12 cellular contexts compared by ENCODE assay signal in genomic region chr1:21339402-21340229, GRCh38. TPM values are rescaled to one million over a fixed set of nuclear protein-coding genes. Genes with fewer than 3 reads are reported as not detected.
DNase-seq lines count a peak whose midpoint lies in the region; ATAC-seq and TF ChIP-seq lines count a peak whose summit lies in the region.
"Had no signal": no experiment of that assay in that cellular context is flagged by ENCODE, and none has a peak within 500 bp of the region (broad histone marks: within the 10 kb centered on the region; RNA-seq: fewer than 3 reads in every experiment).

No MANE protein-coding gene starts in this region.

- H4K8ac ChIP-seq in IMR-90 (ENCODE audit: low read depth in 2 of 2, low read length in 2 of 2) = peak overlapping the region; percentile 18 to 55; a peak in 3 of 4 replicates

- peaks cover 2% of the 10 kb centered on the region for H3K27me3 Mint-ChIP-seq in neural progenitor cell (ENCODE audit: insufficient read depth, low read depth)
- H3K27me3 Mint-ChIP-seq: activated CD4-positive, alpha-beta memory T cell treated with anti-CD3 and anti-CD28 coated beads for 36 hours had no signal

- H3K4ac ChIP-seq in IMR-90 (ENCODE audit: low read depth, low read length) = peak overlapping the region; percentile 83

- H3K4me3 ChIP-seq in IMR-90 (ENCODE audit: insufficient read depth, low read depth, low read length) = no peak overlapping the region
- H3K4me3 ChIP-seq in adipocyte (ENCODE audit: low read length) = no peak overlapping the region
- no peak overlapping the region for H3K4me3 ChIP-seq in lung
- H3K4me3 ChIP-seq in stomach = peak overlapping the region in 1 of 4 donors; percentile 17
- no peak overlapping the region for H3K4me3 ChIP-seq in OCI-LY7 (ENCODE audit: low read depth, low read length, poor library complexity, severe bottlenecking)
- H3K4me3 ChIP-seq in neural progenitor cell = no peak overlapping the region

- no peak for TF ChIP-seq EP300 in stomach (IDR thresholded peaks at IDR 0.05)

- H3K27me3 ChIP-seq in IMR-90 (ENCODE audit: control insufficient read depth, insufficient read depth, low read length) (no peaks in the 10 kb centered on the region), adipocyte (replicated peaks; ENCODE audit: control insufficient read depth, insufficient read depth, low read length) (no peaks in the 10 kb centered on the region), lung (ENCODE audit: control insufficient read depth, insufficient read depth) (no peaks in the 10 kb centered on the region), stomach (no peaks in the 10 kb centered on the region), neural progenitor cell (peaks cover 26% of the 10 kb centered on the region)

- H4K91ac ChIP-seq in IMR-90 (ENCODE audit: insufficient read depth, low read depth, low read length) = peak overlapping the region; percentile 81

- no peak overlapping the region; the same call in 1 of the 2 replicates for H3K4me2 ChIP-seq in IMR-90 (ENCODE audit: low read depth, low read length)
- no peak overlapping the region for H3K4me2 ChIP-seq in OCI-LY7 (ENCODE audit: low read length)
- no peak overlapping the region for H3K4me2 ChIP-seq in neural progenitor cell

- peak overlapping the region; percentile 47 for H2BK20ac ChIP-seq in IMR-90 (ENCODE audit: low read depth, low read length)

- dilution Hi-C loops in IMR-90 (cut with HindIII; ENCODE audit: low sequenced_read_pairs, unreplicated experiment) = no loop called here

- H3K4me1 ChIP-seq in IMR-90 (ENCODE audit: control insufficient read depth, insufficient read depth, low read length) = peaks cover 73% of the 10 kb centered on the region
- H3K4me1 ChIP-seq in adipocyte (ENCODE audit: control insufficient read depth, insufficient read depth, low read length) = peaks cover 90% of the 10 kb centered on the region
- peaks cover 14 to 40% of the 10 kb centered on the region in 2 donors for H3K4me1 ChIP-seq in lung (ENCODE audit: control insufficient read depth in 2 of 2, insufficient read depth in 2 of 2, low read length in 2 of 2)
- peaks cover 93 to 100% (median 100%) of the 10 kb centered on the region in 4 donors for H3K4me1 ChIP-seq in stomach
- peaks cover 54% of the 10 kb centered on the region for H3K4me1 ChIP-seq in OCI-LY7 (ENCODE audit: insufficient read depth, low read length, poor library complexity, severe bottlenecking)
- peaks cover 6% of the 10 kb centered on the region for H3K4me1 ChIP-seq in neural progenitor cell

- H3K9me3 ChIP-seq in IMR-90 (ENCODE audit: control insufficient read depth, insufficient read depth, low read length) (no peaks in the 10 kb centered on the region), adipocyte (ENCODE audit: control insufficient read depth, low read length) (no peaks in the 10 kb centered on the region), lung (ENCODE audit: control insufficient read depth in 2 of 2, insufficient read depth in 1 of 2, low read length in 1 of 2) (no peaks in the 10 kb centered on the region), stomach (no peaks in the 10 kb centered on the region), OCI-LY7 (ENCODE audit: low read length) (no peaks in the 10 kb centered on the region), neural progenitor cell (ENCODE audit: low read depth) (no peaks in the 10 kb centered on the region)

- WGBS in IMR-90 (ENCODE audit: extremely low coverage in 2 of 2, insufficient read length in 1 of 2), 2 experiments = 87% methylated on average over 3 of the region's 9 CpGs; no CpG with 5 or more reads in 1 of the 2 experiments
- WGBS in lung, 2 donors = 77 to 84% methylated on average over 9 of the region's 9 CpGs
- 54 to 70% (median 65%) methylated on average over 9 of the region's 9 CpGs for WGBS in stomach, 5 donors

- H3K79me2 ChIP-seq in OCI-LY7 (ENCODE audit: insufficient read depth, low read depth, low read length) = no peaks in the 10 kb centered on the region; the same call in 1 of the 2 replicates
- peaks cover 8% of the 10 kb centered on the region for H3K79me2 ChIP-seq in neural progenitor cell (ENCODE audit: low read depth)

- H2BK5ac ChIP-seq in IMR-90 (ENCODE audit: low read depth, low read length, poor library complexity, severe bottlenecking) = peak overlapping the region; percentile 76

- peak overlapping the region; percentile 91 for H2AK9ac ChIP-seq in IMR-90 (replicated peaks; ENCODE audit: low read depth, low read length, poor library complexity)

- peak overlapping the region; percentile 61 for H3K14ac ChIP-seq in IMR-90 (replicated peaks; ENCODE audit: low read depth, low read length)

- H3K23ac ChIP-seq in IMR-90 (ENCODE audit: low read depth, low read length) = peak overlapping the region; percentile 41; the same call in 1 of the 2 replicates

- H3K9me2 ChIP-seq in OCI-LY7 (ENCODE audit: insufficient read depth, low read length) = no peaks in the 10 kb centered on the region

- CTCF ChIA-PET in IMR-90 (lab: Yijun Ruan, JAX) = interaction anchor here (1.2 to 1.5 kb wide), 2 partner anchors 29 to 69 kb away, joined by 3 to 4 read pairs; no protein-coding TSS in a partner anchor
- CTCF ChIA-PET in OCI-LY7 (lab: Charles Lee; ENCODE audit: unreplicated experiment) = no interaction called here

- POLR2A ChIA-PET in IMR-90 (lab: Charles Lee; ENCODE audit: unreplicated experiment) (no interaction called here), OCI-LY7 (lab: Charles Lee) (no interaction called here)

- peak overlapping the region; percentile 82; the same call in 2 of the 3 replicates for H2BK15ac ChIP-seq in IMR-90 (ENCODE audit: low read depth, low read length)

- H2AFZ ChIP-seq in IMR-90 (replicated peaks; ENCODE audit: low read length, poor library complexity) (no peak overlapping the region), OCI-LY7 (ENCODE audit: low read length) (no peak overlapping the region), neural progenitor cell (replicated peaks) (no peak overlapping the region)

- H3K36me3 Mint-ChIP-seq in neural progenitor cell = no peaks in the 10 kb centered on the region
- H3K36me3 Mint-ChIP-seq: mesothelial cell of epicardium had no signal

- peak overlapping the region; percentile 34 for H2BK120ac ChIP-seq in IMR-90 (ENCODE audit: low read depth, low read length)

- H3K27ac ChIP-seq in IMR-90 (ENCODE audit: insufficient read depth, low read length) (peak overlapping the region; percentile 63; the same call in 1 of the 2 replicates), lung (ENCODE audit: low read depth in 1 of 2, low read length in 1 of 2) (peak overlapping the region; percentile 59 to 66), stomach (peak overlapping the region; percentile 81 to 94 (median 89)), OCI-LY7 (ENCODE audit: low read depth, low read length, poor library complexity, severe bottlenecking) (no peak overlapping the region), neural progenitor cell (no peak overlapping the region)

- H3K56ac ChIP-seq in IMR-90 (ENCODE audit: extremely low read depth, insufficient read depth, low read length) = no peak overlapping the region

- H3K9me3 Mint-ChIP-seq in neural progenitor cell = no peaks in the 10 kb centered on the region
- H3K9me3 Mint-ChIP-seq: activated CD4-positive, alpha-beta memory T cell treated with anti-CD3 and anti-CD28 coated beads for 36 hours; mesothelial cell of epicardium had no signal

- DNase-seq in IMR-90 = no peak
- DNase-seq in adipocyte (ENCODE audit: low read depth) = no peak
- no peak for DNase-seq in lung (ENCODE audit: low spot score)
- no peak for DNase-seq in stomach
- DNase-seq in NCI-H1048 (lab: John Stamatoyannopoulos, UW) = no peak
- DNase-seq in OCI-LY7 (ENCODE audit: low spot score) = no peak
- no peak for DNase-seq in neural progenitor cell (ENCODE audit: low spot score)
- DNase-seq: activated CD4-positive, alpha-beta memory T cell treated with anti-CD3 and anti-CD28 coated beads for 36 hours; SIG-M5; stimulated activated CD4-positive, alpha-beta T cell treated with anti-CD3 and anti-CD28 coated beads, Interleukin-2, amount 100 ng/mL, for 48 hours had no signal

- peak overlapping the region; percentile 65 for H3K18ac ChIP-seq in IMR-90 (ENCODE audit: low read depth, low read length)

- peak overlapping the region; percentile 92 for H2AK5ac ChIP-seq in IMR-90 (ENCODE audit: low read depth, low read length)

- peaks cover 36% of the 10 kb centered on the region for H3K9me1 ChIP-seq in IMR-90 (ENCODE audit: insufficient read depth, low read length)

- no TSS peak for BruUV-seq in IMR-90 (replicated peaks; lab: Mats Ljungman, UMichigan)
- no TSS peak for BruUV-seq in OCI-LY7 (replicated peaks; lab: Mats Ljungman, UMichigan)

- intact Hi-C loops in IMR-90 (cut with micrococcal nuclease) = loop anchor here (5.0 kb wide), 1 partner anchor 642 kb away; no protein-coding TSS in a partner anchor
- intact Hi-C loops in stomach (cut with DNase I; ENCODE audit: low total_unique reads) = no loop called here
- intact Hi-C loops in OCI-LY7 (cut with micrococcal nuclease; ENCODE audit: unreplicated experiment) = no loop called here

- no peak overlapping the region for H3K27ac Mint-ChIP-seq in neural progenitor cell
- H3K27ac Mint-ChIP-seq: mesothelial cell of epicardium had no signal

- H3K36me3 ChIP-seq in IMR-90 (ENCODE audit: control insufficient read depth, insufficient read depth, low read length) = peaks cover 5% of the 10 kb centered on the region; the same call in 1 of the 2 replicates
- H3K36me3 ChIP-seq in adipocyte (ENCODE audit: control insufficient read depth, insufficient read depth, low read length, severe bottlenecking) = no peaks in the 10 kb centered on the region
- H3K36me3 ChIP-seq in lung (ENCODE audit: control insufficient read depth in 2 of 2, insufficient read depth in 2 of 2, low read length in 2 of 2) = no peaks in the 10 kb centered on the region
- H3K36me3 ChIP-seq in stomach = no peaks in the 10 kb centered on the region
- H3K36me3 ChIP-seq in OCI-LY7 (ENCODE audit: insufficient read depth, low read length) = no peaks in the 10 kb centered on the region
- H3K36me3 ChIP-seq in neural progenitor cell = no peaks in the 10 kb centered on the region

- H3F3A ChIP-seq in neural progenitor cell (ENCODE audit: low read depth) = no peaks in the 10 kb centered on the region

- H4K20me1 ChIP-seq in IMR-90 (ENCODE audit: insufficient read depth, low read length) = peaks cover 55% of the 10 kb centered on the region
- 0 out of 2 replicates have a peak, but pooled peaks cover 5% of the 10 kb centered on the region for H4K20me1 ChIP-seq in OCI-LY7 (ENCODE audit: insufficient read depth, low read length)
- H4K20me1 ChIP-seq in neural progenitor cell (ENCODE audit: low read depth) = peaks cover 55% of the 10 kb centered on the region

- TF ChIP-seq CTCF in IMR-90 (conservative IDR thresholded peaks at IDR 0.05; ENCODE audit: low read depth, low read length) (no peak), lung (IDR thresholded peaks at IDR 0.05; ENCODE audit: control extremely low read depth, extremely low read depth) (no peak), stomach (IDR thresholded peaks at IDR 0.05) (no peak), OCI-LY7 (conservative IDR thresholded peaks at IDR 0.05; ENCODE audit: low read length) (no peak), neural progenitor cell (IDR thresholded peaks at IDR 0.05) (no peak)

- in situ Hi-C loops in IMR-90 (cut with MboI; ENCODE audit: low sequenced_read_pairs) = loop anchor here (5.0 kb wide), 1 partner anchor 82 kb away; no protein-coding TSS in a partner anchor

- peak overlapping the region; percentile 1; the same call in 1 of the 2 replicates for H3K9ac ChIP-seq in IMR-90 (ENCODE audit: low read depth, low read length)
- H3K9ac ChIP-seq in adipocyte (ENCODE audit: low read length) = peak overlapping the region; percentile 26
- no peak overlapping the region for H3K9ac ChIP-seq in neural progenitor cell

- ATAC-seq in IMR-90 (ENCODE audit: low read depth) (no peak), lung (ENCODE audit: insufficient read depth, low FRiP score) (no peak), GM18909 (IDR thresholded peaks at IDR 0.05; ENCODE audit: poor library complexity, unreplicated experiment) (no peak)

- H3K4me1 Mint-ChIP-seq in neural progenitor cell = peaks cover 68% of the 10 kb centered on the region

- TF ChIP-seq RAD21 in IMR-90 (IDR thresholded peaks at IDR 0.05; ENCODE audit: low read length) = no peak

- TF ChIP-seq POLR2A in IMR-90 (IDR thresholded peaks at IDR 0.05; ENCODE audit: low read depth, low read length) = no peak
- no peak for TF ChIP-seq POLR2A in stomach (IDR thresholded peaks at IDR 0.05)

- peaks cover 42 to 95% of the 10 kb centered on the region in 2 experiments; a peak in 3 of 4 replicates for H3K79me1 ChIP-seq in IMR-90 (ENCODE audit: low read depth in 1 of 2, low read length in 2 of 2)

- peak overlapping the region; percentile 73 for H4K5ac ChIP-seq in IMR-90 (ENCODE audit: low read depth, low read length)

- no peak overlapping the region for H3K4me3 Mint-ChIP-seq in neural progenitor cell
- H3K4me3 Mint-ChIP-seq: activated CD4-positive, alpha-beta memory T cell treated with anti-CD3 and anti-CD28 coated beads for 36 hours; mesothelial cell of epicardium had no signal

RNA-seq across cellular contexts. Expression of gene ECE1, which starts 49.4 kb away (rescaled TPM):
- 60.0 and 61.8 TPM in 2 replicates for total RNA-seq in IMR-90 (2012; rRNA removed)
- polyA plus RNA-seq in IMR-90 (2012; rRNA removed) = 124 and 133 TPM in 2 replicates
- polyA plus RNA-seq in IMR-90 (2012; cell fraction: cytosol; rRNA removed) = 90.4 and 122 TPM in 2 replicates
- 71.7 and 82.4 TPM in 2 replicates for polyA plus RNA-seq in IMR-90 (2012; cell fraction: nucleus; rRNA removed; ENCODE audit: low replicate concordance)
- total RNA-seq in lung = 100 to 1,000 TPM; 105 to 129 TPM
- polyA plus RNA-seq in lung = 100 to 1,000 TPM in 1 of 2 donors, 10 to 100 TPM in 1; 55.7 to 104 TPM
- total RNA-seq in stomach = 100 to 1,000 TPM in 2 of 5 donors, 10 to 100 TPM in 3; 40.2 to 574 (median 71.4) TPM
- polyA plus RNA-seq in stomach = 10 to 100 TPM; 17.6 to 30.9 (median 25.4) TPM
- 13.5 and 20.0 TPM in 2 replicates for total RNA-seq in OCI-LY7 (2014; rRNA removed; shearing (Covaris generic))
- 25.3 and 32.8 TPM in 2 replicates for total RNA-seq in OCI-LY7 (2022)
- total RNA-seq in neural progenitor cell (ENCODE audit: low replicate concordance) = 12.5 and 15.2 TPM in 2 replicates

Comparison
In these comparisons a context has a peak if more than half of its experiments do, and no peak if none do; other contexts are left out.
1. H3K27ac ChIP-seq: peak in IMR-90 (single experiment), lung (2 of 2) and stomach (5 of 5); none in OCI-LY7 (single experiment) and neural progenitor cell (single experiment).